2 cellular contexts compared by ENCODE assay signal in genomic region chr1:175935566-175936115, GRCh38.
TF ChIP-seq lines count a peak whose summit lies in the region.

No MANE protein-coding gene starts in this region.

TF ChIP-seq in HepG2, 621 proteins besides CTCF, POLR2A, EP300 and RAD21:
- TF ChIP-seq GMEB2 (CRISPR knock-in tag; IDR thresholded peaks at IDR 0.05; ENCODE audit: low read depth) (no peak), ZNF430 (CRISPR knock-in tag; IDR thresholded peaks at IDR 0.05) (no peak), ZNF512B (CRISPR knock-in tag; IDR thresholded peaks at IDR 0.05; ENCODE audit: borderline replicate concordance) (no peak), MAFK (conservative IDR thresholded peaks at IDR 0.05 in 1 of 2, IDR thresholded peaks at IDR 0.05 in 1 of 2; ENCODE audit: low read length in 2 of 2) (peak; percentile 51 to 76; a peak in 3 of 4 replicates), KDM2A (CRISPR knock-in tag; IDR thresholded peaks at IDR 0.05; ENCODE audit: borderline replicate concordance, low read depth) (no peak), ZNF337 (CRISPR knock-in tag; IDR thresholded peaks at IDR 0.05; ENCODE audit: borderline replicate concordance, low read depth) (no peak), GTF2F1 (IDR thresholded peaks at IDR 0.05; ENCODE audit: low read length) (no peak), ZNF414 (CRISPR knock-in tag; IDR thresholded peaks at IDR 0.05) (no peak), MAFF (IDR thresholded peaks at IDR 0.05; ENCODE audit: low read depth, low read length) (peak; percentile 42; the same call in 1 of the 2 replicates), TBX3 (IDR thresholded peaks at IDR 0.05; ENCODE audit: borderline replicate concordance) (no peak), ZNF549 (CRISPR knock-in tag; IDR thresholded peaks at IDR 0.05) (no peak), ATF2 (CRISPR knock-in tag; IDR thresholded peaks at IDR 0.05) (no peak), MYNN (CRISPR knock-in tag; IDR thresholded peaks at IDR 0.05; ENCODE audit: low read depth) (no peak)

TF ChIP-seq in H1, 55 proteins besides CTCF, POLR2A, EP300 and RAD21:
- TF ChIP-seq USF2 (IDR thresholded peaks at IDR 0.05; ENCODE audit: low read length) (no peak), TAF1 (IDR thresholded peaks at IDR 0.05; ENCODE audit: low read depth, low read length) (no peak), ASH2L (IDR thresholded peaks at IDR 0.05; ENCODE audit: low read length) (no peak), CBX5 (IDR thresholded peaks at IDR 0.05; ENCODE audit: low read depth, low read length) (no peak), ATF3 (IDR thresholded peaks at IDR 0.05; ENCODE audit: insufficient read depth, low read depth, low read length) (no peak), CHD2 (IDR thresholded peaks at IDR 0.05; ENCODE audit: low read length) (no peak), KDM1A (IDR thresholded peaks at IDR 0.05; ENCODE audit: borderline replicate concordance, low read length) (no peak), MAX (IDR thresholded peaks at IDR 0.05) (no peak), SUZ12 (IDR thresholded peaks at IDR 0.05; ENCODE audit: low read length) (no peak), SAP30 (IDR thresholded peaks at IDR 0.05; ENCODE audit: insufficient read depth, insufficient replicate concordance, low read length) (no peak), GABPA (IDR thresholded peaks at IDR 0.05; ENCODE audit: borderline replicate concordance, insufficient read depth, low read length) (no peak), EZH2 (IDR thresholded peaks at IDR 0.05; ENCODE audit: low read depth, low read length, severe bottlenecking) (no peak)
